ENCODE assay signal across 8 cellular contexts in the genomic region with DNA sequence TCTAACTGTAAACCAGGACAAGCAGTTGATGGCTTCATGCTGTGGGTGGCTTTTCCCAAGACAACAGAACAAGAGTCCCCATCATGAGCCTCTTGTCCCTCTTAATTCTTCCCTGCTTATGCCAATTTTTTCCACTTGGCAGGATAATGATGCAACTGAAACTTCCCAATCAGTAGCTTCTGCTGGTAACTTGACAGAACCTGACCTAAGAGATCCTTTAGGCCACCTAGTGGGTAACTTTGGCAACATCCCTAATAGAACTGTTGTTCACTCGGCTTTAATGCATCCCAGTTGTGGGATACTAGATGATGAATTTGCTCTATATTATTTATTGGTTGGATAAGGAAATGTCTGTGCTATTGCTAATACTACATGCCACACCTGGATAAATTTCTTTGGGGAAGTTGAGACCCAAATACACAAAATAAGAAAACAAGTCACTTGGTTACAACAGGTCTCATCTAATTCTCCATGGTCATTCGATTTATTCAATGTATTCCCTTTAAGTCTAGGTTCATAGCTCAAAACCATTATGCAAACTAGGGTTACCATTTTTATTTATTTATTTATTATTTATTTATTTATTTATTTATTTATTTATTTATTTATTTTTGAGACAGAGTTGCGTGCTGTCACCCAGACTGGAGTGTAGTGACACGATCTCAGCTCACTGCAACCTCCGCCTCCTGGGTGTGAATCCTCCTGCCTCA. TPM values are rescaled to one million over a fixed set of nuclear protein-coding genes. Genes with fewer than 3 reads are reported as not detected.
A peak's percentile ranks its signal among the peaks of the same experiment; 100 is the strongest.
DNase-seq lines count a peak whose midpoint lies in the region; ATAC-seq and TF ChIP-seq lines count a peak whose summit lies in the region.

No MANE protein-coding gene starts in this region.

- H3K27ac Mint-ChIP-seq in endodermal cell = no peak overlapping the region

- TF ChIP-seq RAD21 in Ishikawa (IDR thresholded peaks at IDR 0.05; ENCODE audit: low read depth) = peak; percentile 67

- H3K27me3 Mint-ChIP-seq in endodermal cell (ENCODE audit: insufficient read depth) = peaks cover 9% of the 10 kb centered on the region

- no peak for TF ChIP-seq EP300 in Ishikawa (IDR thresholded peaks at IDR 0.05; ENCODE audit: borderline replicate concordance)

- H3K9me3 Mint-ChIP-seq in endodermal cell = no peaks in the 10 kb centered on the region

- peak; percentile 88 for TF ChIP-seq CTCF in endodermal cell (conservative IDR thresholded peaks at IDR 0.05)

- H3K36me3 Mint-ChIP-seq in endodermal cell (ENCODE audit: low read depth) = no peaks in the 10 kb centered on the region

- no peaks in the 10 kb centered on the region for H3K9me3 ChIP-seq in endodermal cell (ENCODE audit: control insufficient read depth, low read length)

- H3K27me3 ChIP-seq in endodermal cell (ENCODE audit: control insufficient read depth, insufficient read depth, low read length, poor library complexity, severe bottlenecking) = no peaks in the 10 kb centered on the region

- no peak overlapping the region for H3K9ac ChIP-seq in endodermal cell (ENCODE audit: extremely low read depth, low read length, poor library complexity, severe bottlenecking)

- H3K4me3 Mint-ChIP-seq in endodermal cell = no peak overlapping the region

- H3K4me1 ChIP-seq in endodermal cell (ENCODE audit: control insufficient read depth, insufficient read depth, low read length) = no peaks in the 10 kb centered on the region

- H3K4me3 ChIP-seq in endodermal cell (ENCODE audit: low read length) = no peak overlapping the region

- no peak for ATAC-seq in GM21825 (IDR thresholded peaks at IDR 0.05; ENCODE audit: unreplicated experiment)
- no peak for ATAC-seq in GM21576 (IDR thresholded peaks at IDR 0.05; ENCODE audit: unreplicated experiment)

- peaks cover 2% of the 10 kb centered on the region for H3K4me1 Mint-ChIP-seq in endodermal cell

- no peak overlapping the region for H3K27ac ChIP-seq in endodermal cell (ENCODE audit: low read depth, low read length)

- DNase-seq in NCI-H1436 (lab: John Stamatoyannopoulos, UW) = peak; percentile 49
- DNase-seq in NCI-H1436 treated with DMSO at 0.1 percent for 48 hours (lab: John Stamatoyannopoulos, UW) = no peak
- DNase-seq in RPMI7951 (ENCODE audit: low read depth) = peak; percentile 60
- no peak for DNase-seq in endodermal cell
- DNase-seq in mucosa of gallbladder (ENCODE audit: low spot score) = peak; percentile 26

- 87% methylated on average over 5 of the region's 5 CpGs; no CpG with 5 or more reads in 1 of the 2 experiments for WGBS in endodermal cell (ENCODE audit: insufficient coverage in 1 of 2, insufficient read length in 1 of 2), 2 experiments

- no peaks in the 10 kb centered on the region for H3K36me3 ChIP-seq in endodermal cell (ENCODE audit: control insufficient read depth, insufficient read depth, low read length)

TF ChIP-seq in Ishikawa, 13 proteins besides CTCF, POLR2A, EP300 and RAD21:
- TF ChIP-seq, protein P1, sequence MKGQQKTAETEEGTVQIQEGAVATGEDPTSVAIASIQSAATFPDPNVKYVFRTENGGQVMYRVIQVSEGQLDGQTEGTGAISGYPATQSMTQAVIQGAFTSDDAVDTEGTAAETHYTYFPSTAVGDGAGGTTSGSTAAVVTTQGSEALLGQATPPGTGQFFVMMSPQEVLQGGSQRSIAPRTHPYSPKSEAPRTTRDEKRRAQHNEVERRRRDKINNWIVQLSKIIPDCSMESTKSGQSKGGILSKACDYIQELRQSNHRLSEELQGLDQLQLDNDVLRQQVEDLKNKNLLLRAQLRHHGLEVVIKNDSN (IDR thresholded peaks at IDR 0.05) = no peak
- TF ChIP-seq TCF12 (IDR thresholded peaks at IDR 0.05; ENCODE audit: low read depth) (no peak), FOXM1 (IDR thresholded peaks at IDR 0.05; ENCODE audit: borderline replicate concordance, low read depth) (no peak), CREB1 (IDR thresholded peaks at IDR 0.05; ENCODE audit: low read depth) (no peak), MAX (IDR thresholded peaks at IDR 0.05) (no peak), TAF1 (IDR thresholded peaks at IDR 0.05; ENCODE audit: low read depth) (no peak), TEAD4 (IDR thresholded peaks at IDR 0.05) (no peak), YY1 (IDR thresholded peaks at IDR 0.05; ENCODE audit: low read depth) (no peak), NFIC (IDR thresholded peaks at IDR 0.05) (no peak), EGR1 (IDR thresholded peaks at IDR 0.05) (no peak)
- TF ChIP-seq, protein P2, sequence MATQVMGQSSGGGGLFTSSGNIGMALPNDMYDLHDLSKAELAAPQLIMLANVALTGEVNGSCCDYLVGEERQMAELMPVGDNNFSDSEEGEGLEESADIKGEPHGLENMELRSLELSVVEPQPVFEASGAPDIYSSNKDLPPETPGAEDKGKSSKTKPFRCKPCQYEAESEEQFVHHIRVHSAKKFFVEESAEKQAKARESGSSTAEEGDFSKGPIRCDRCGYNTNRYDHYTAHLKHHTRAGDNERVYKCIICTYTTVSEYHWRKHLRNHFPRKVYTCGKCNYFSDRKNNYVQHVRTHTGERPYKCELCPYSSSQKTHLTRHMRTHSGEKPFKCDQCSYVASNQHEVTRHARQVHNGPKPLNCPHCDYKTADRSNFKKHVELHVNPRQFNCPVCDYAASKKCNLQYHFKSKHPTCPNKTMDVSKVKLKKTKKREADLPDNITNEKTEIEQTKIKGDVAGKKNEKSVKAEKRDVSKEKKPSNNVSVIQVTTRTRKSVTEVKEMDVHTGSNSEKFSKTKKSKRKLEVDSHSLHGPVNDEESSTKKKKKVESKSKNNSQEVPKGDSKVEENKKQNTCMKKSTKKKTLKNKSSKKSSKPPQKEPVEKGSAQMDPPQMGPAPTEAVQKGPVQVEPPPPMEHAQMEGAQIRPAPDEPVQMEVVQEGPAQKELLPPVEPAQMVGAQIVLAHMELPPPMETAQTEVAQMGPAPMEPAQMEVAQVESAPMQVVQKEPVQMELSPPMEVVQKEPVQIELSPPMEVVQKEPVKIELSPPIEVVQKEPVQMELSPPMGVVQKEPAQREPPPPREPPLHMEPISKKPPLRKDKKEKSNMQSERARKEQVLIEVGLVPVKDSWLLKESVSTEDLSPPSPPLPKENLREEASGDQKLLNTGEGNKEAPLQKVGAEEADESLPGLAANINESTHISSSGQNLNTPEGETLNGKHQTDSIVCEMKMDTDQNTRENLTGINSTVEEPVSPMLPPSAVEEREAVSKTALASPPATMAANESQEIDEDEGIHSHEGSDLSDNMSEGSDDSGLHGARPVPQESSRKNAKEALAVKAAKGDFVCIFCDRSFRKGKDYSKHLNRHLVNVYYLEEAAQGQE (IDR thresholded peaks at IDR 0.05; ENCODE audit: low read depth) = no peak
TF ChIP-seq in Ishikawa: peak in this region for 0.

RNA-seq across cellular contexts. Expression of gene NFAM1, which starts 41.4 kb away (rescaled TPM):
- not detected in 2 replicates for total RNA-seq in RPMI7951 (2014; rRNA removed; shearing (Covaris generic))
- total RNA-seq in endodermal cell = 1 to 10 TPM in 1 of 2 donors, under 1 TPM in 1; 0.92 to 1.1 TPM
- 0.32 TPM for polyA plus RNA-seq in endodermal cell (2013, experiment 1 of 2)
- polyA plus RNA-seq in endodermal cell (2013, experiment 2 of 2) = 0.25 TPM
- 3.9 TPM for total RNA-seq in mucosa of gallbladder

RNA-seq across cellular contexts. Expression of gene RRP7A, which starts 46.0 kb away (rescaled TPM):
- 18.6 and 22.6 TPM in 2 replicates for total RNA-seq in RPMI7951 (2014; rRNA removed; shearing (Covaris generic))
- 10 to 100 TPM; 63.8 to 98.0 TPM for total RNA-seq in endodermal cell
- 36.8 TPM for polyA plus RNA-seq in endodermal cell (2013, experiment 1 of 2)
- 29.6 TPM for polyA plus RNA-seq in endodermal cell (2013, experiment 2 of 2)
- total RNA-seq in mucosa of gallbladder = 38.1 TPM

Comparison
In these comparisons a context has a peak if more than half of its experiments do, and no peak if none do; other contexts are left out.
1. DNase-seq: peak in NCI-H1436 (single experiment), RPMI7951 (single experiment) and mucosa of gallbladder (single experiment); none in NCI-H1436 treated with DMSO at 0.1 percent for 48 hours (single experiment) and endodermal cell (single experiment).